12 cellular contexts compared by ENCODE assay signal in the genomic region with DNA sequence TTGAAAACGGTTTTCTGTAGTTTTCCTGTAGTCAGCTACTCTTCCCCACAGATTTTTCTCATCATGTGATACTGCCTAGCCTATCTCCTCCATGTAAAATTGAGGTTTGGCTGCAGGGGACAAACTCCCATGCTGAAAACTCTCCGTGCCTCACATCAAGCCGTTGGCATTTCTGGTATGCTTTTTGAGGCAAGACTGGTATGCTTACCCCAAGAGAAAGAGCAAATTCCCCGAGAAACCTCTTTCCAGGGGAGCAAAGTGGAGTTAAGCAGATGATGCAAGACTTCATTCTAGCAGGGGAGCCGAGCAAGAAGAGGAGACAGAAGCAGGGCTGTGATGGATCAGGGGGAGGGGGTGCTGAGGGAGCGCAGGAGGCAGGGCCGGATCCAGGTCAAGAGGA. TPM values are rescaled to one million over a fixed set of nuclear protein-coding genes. Genes with fewer than 3 reads are reported as not detected.
DNase-seq lines count a peak whose midpoint lies in the region; ATAC-seq, FAIRE-seq and TF ChIP-seq lines count a peak whose summit lies in the region.
"Had no signal": no experiment of that assay in that cellular context is flagged by ENCODE, and none has a peak within 500 bp of the region (broad histone marks: within the 10 kb centered on the region; RNA-seq: fewer than 3 reads in every experiment).

No MANE protein-coding gene starts in this region.

- no peak overlapping the region for H3K9ac ChIP-seq in SK-N-MC (ENCODE audit: insufficient read length)

- intact Hi-C loops in Right ventricle myocardium inferior (cut with DNase I) = no loop called here

- H3K9me3 ChIP-seq in SK-N-MC (ENCODE audit: low read depth, low read length) = no peaks in the 10 kb centered on the region
- H3K9me3 ChIP-seq: BE2C had no signal

- DNase-seq in A172 (ENCODE audit: low spot score) (peak; percentile 43), GM18507 (ENCODE audit: extremely low spot score, insufficient read length, low read depth) (no peak), SK-N-MC (ENCODE audit: low read depth, low spot score) (no peak), foreskin fibroblast (peak; percentile 33 to 71), Right ventricle myocardium inferior (ENCODE audit: missing footprints) (no peak)
- DNase-seq in NK-92 treated with Interleukin-12 subunit alpha and Interleukin-12 subunit beta, amount 100 ng/mL, for 24 hours (lab: John Stamatoyannopoulos, UW) = no peak
- DNase-seq: BE2C, GOT3 had no signal

- H3K4me3 ChIP-seq in SK-N-MC (peak overlapping the region; percentile 58), foreskin fibroblast (ENCODE audit: low read depth in 1 of 2, low read length in 2 of 2) (no peak overlapping the region)

- FAIRE-seq in GM18507 (lab: Jason Lieb, UNC) = peak; percentile 42
- FAIRE-seq: bronchial epithelial cell had no signal

- no peak for TF ChIP-seq CTCF in foreskin fibroblast (IDR thresholded peaks at IDR 0.05; ENCODE audit: low read depth, low read length)

- peak overlapping the region; percentile 78 for H3K27ac ChIP-seq in SK-N-MC

- no peaks in the 10 kb centered on the region for H3K36me3 ChIP-seq in SK-N-MC (ENCODE audit: insufficient read depth, low read length)
- H3K36me3 ChIP-seq: BE2C had no signal

- ATAC-seq in GM18858 (IDR thresholded peaks at IDR 0.05; ENCODE audit: unreplicated experiment) (no peak), Right ventricle myocardium inferior (no peak), HG02759 (IDR thresholded peaks at IDR 0.05; ENCODE audit: unreplicated experiment) (no peak)

RNA-seq across cellular contexts. Expression of a gene that starts 4.8 kb away (rescaled TPM):
- 0.72 TPM in 1 of 2 replicates, not detected in the other for total RNA-seq in A172 (2014; rRNA removed; shearing (Covaris generic))
- total RNA-seq in Right ventricle myocardium inferior = 0.41 TPM
- total RNA-seq: glomerular endothelial cell had no signal

RNA-seq across cellular contexts. Expression of a gene that starts 28.3 kb away (rescaled TPM):
- total RNA-seq in A172 (2014; rRNA removed; shearing (Covaris generic)) = 1,038 and 3,069 TPM in 2 replicates
- 1,140 TPM for total RNA-seq in Right ventricle myocardium inferior

Comparison
In these comparisons a context has a peak if more than half of its experiments do, and no peak if none do; other contexts are left out.
1. DNase-seq: peak in A172 (single experiment) and foreskin fibroblast (2 of 2); none in GM18507 (single experiment), SK-N-MC (single experiment), Right ventricle myocardium inferior (single experiment) and NK-92 treated with Interleukin-12 subunit alpha and Interleukin-12 subunit beta, amount 100 ng/mL, for 24 hours (single experiment).